In the genomic region with DNA sequence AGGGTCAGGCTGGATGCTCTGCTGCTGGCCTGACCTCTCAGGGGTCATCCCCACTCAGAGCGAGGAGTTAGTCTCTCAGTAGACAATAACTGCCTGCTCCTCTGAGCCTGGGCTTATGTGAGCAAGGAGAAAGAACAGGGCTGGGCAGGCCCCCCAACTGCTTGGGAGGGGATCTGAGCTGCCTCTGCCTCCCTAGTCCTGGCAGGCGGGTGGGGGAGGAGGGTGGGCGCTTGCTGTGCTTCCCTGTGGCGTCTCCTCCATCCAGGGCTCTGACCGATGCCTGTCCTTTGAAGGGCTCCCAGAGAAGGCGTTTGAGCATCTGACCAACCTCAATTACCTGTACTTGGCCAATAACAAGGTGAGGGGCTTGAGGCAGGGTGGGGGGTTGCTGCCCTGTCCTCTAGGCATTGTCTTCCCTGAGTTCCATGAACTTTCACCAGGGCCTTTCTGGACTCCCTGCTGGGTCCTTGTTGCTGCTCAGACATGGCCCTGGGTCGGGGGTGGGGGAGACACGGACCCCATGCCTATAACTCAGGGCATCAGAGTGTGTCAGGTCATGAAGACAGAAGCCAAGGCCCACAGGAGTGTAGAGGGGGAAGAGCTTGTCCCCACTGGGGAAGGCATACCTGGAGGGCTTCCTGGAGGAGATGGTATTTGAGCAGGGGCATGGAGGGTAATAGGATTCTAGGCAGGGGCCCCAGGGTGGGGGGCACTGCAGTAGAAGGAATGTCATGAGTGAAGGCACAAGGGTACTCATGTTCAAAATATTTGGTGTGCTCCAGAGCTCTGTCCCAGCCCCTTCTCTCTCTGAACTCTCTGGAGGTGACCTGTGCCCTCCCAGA, we compare ENCODE assay signal across 21 cellular contexts. TPM values are rescaled to one million over a fixed set of nuclear protein-coding genes. Genes with fewer than 3 reads are reported as not detected.
DNase-seq lines count a peak whose midpoint lies in the region; ATAC-seq, FAIRE-seq and TF ChIP-seq lines count a peak whose summit lies in the region.
"Had no signal": no experiment of that assay in that cellular context is flagged by ENCODE, and none has a peak within 500 bp of the region (broad histone marks: within the 10 kb centered on the region; RNA-seq: fewer than 3 reads in every experiment).

No MANE protein-coding gene starts in this region.

- WGBS in testis, 2 donors = 86 to 92% methylated on average over 4 to 8 of the region's 8 CpGs
- 85 to 97% methylated on average over 5 of the region's 8 CpGs for WGBS in thyroid gland, 2 donors

- ATAC-seq in activated CD4-positive, CD25-positive, alpha-beta regulatory T cell treated with anti-CD3 and anti-CD28 coated beads, Interleukin-2, amount 50 U/mL, for 24 hours = no peak
- ATAC-seq: pancreas had no signal

- H3K4me3 ChIP-seq in muscle layer of colon (ENCODE audit: low read depth in 1 of 2, low read length in 2 of 2) = no peak overlapping the region
- H3K4me3 ChIP-seq in testis = no peak overlapping the region
- H3K4me3 ChIP-seq in thyroid gland (replicated peaks in 1 of 3) = no peak overlapping the region
- H3K4me3 ChIP-seq: BLaER1, mucosa of descending colon, pancreas had no signal

- no peak overlapping the region for H3K4me3 Mint-ChIP-seq in glutamatergic neuron (ENCODE audit: unreplicated experiment)

- H3K9me3 ChIP-seq in muscle layer of colon (ENCODE audit: low read length) (no peaks in the 10 kb centered on the region), testis (no peaks in the 10 kb centered on the region), thyroid gland (no peaks in the 10 kb centered on the region)
- H3K9me3 ChIP-seq: BLaER1, mucosa of descending colon, pancreas had no signal

- no peaks in the 10 kb centered on the region for H3K4me1 ChIP-seq in muscle layer of colon (ENCODE audit: insufficient read depth, low read length)
- peaks cover 15% of the 10 kb centered on the region for H3K4me1 ChIP-seq in testis
- H3K4me1 ChIP-seq in thyroid gland = no peaks in the 10 kb centered on the region
- H3K4me1 ChIP-seq: BLaER1, pancreas had no signal

- no peaks in the 10 kb centered on the region for H3K27me3 ChIP-seq in muscle layer of colon (ENCODE audit: control insufficient read depth in 1 of 2, insufficient read depth in 2 of 2, low read length in 2 of 2)
- H3K27me3 ChIP-seq in testis = no peaks in the 10 kb centered on the region
- H3K27me3 ChIP-seq in thyroid gland = no peaks in the 10 kb centered on the region
- H3K27me3 ChIP-seq: BLaER1, pancreas had no signal

- no peak for FAIRE-seq in RCC 7860 (lab: Jason Lieb, UNC)
- FAIRE-seq: astrocyte, endothelial cell of umbilical vein, pancreas had no signal

- H3K36me3 ChIP-seq in muscle layer of colon (ENCODE audit: insufficient read depth, low read length) = peaks cover 26% of the 10 kb centered on the region
- H3K36me3 ChIP-seq in testis (ENCODE audit: low read depth, missing control alignments) = no peaks in the 10 kb centered on the region
- H3K36me3 ChIP-seq in thyroid gland = no peaks in the 10 kb centered on the region
- H3K36me3 ChIP-seq: BLaER1, pancreas had no signal

- TF ChIP-seq POLR2A in testis (IDR thresholded peaks at IDR 0.05) (no peak), thyroid gland (IDR thresholded peaks at IDR 0.05) (no peak)

- peaks cover 7% of the 10 kb centered on the region for H3K27me3 Mint-ChIP-seq in glutamatergic neuron (ENCODE audit: unreplicated experiment)

- H3K27ac Mint-ChIP-seq in glutamatergic neuron (ENCODE audit: unreplicated experiment) = peak overlapping the region; percentile 93

- TF ChIP-seq CTCF in glutamatergic neuron (IDR thresholded peaks at IDR 0.05; ENCODE audit: partially characterized antibody, unreplicated experiment) (no peak), testis (IDR thresholded peaks at IDR 0.05) (no peak), thyroid gland (IDR thresholded peaks at IDR 0.05) (no peak)

- intact Hi-C loops in testis (cut with DNase I; ENCODE audit: low total_unique reads) (no loop called here), thyroid gland (cut with DNase I) (no loop called here)

- H3K36me3 Mint-ChIP-seq in glutamatergic neuron (ENCODE audit: unreplicated experiment) = no peaks in the 10 kb centered on the region

- peaks cover 10% of the 10 kb centered on the region for H3K4me1 Mint-ChIP-seq in glutamatergic neuron (ENCODE audit: low read depth, unreplicated experiment)

- H3K9ac ChIP-seq in muscle layer of colon (ENCODE audit: low read length) = no peak overlapping the region
- H3K9ac ChIP-seq: BLaER1 had no signal

- DNase-seq in activated CD4-positive, CD25-positive, alpha-beta regulatory T cell treated with anti-CD3 and anti-CD28 coated beads, Interleukin-2, amount 50 U/mL, for 72 hours = peak; percentile 17
- no peak for DNase-seq in glutamatergic neuron
- DNase-seq in testis = no peak
- DNase-seq in RCC 7860 (ENCODE audit: low spot score) = no peak
- no peak for DNase-seq in SKM-1 (lab: John Stamatoyannopoulos, UW; ENCODE audit: unreplicated experiment)
- no peak for DNase-seq in thyroid gland
- DNase-seq: activated CD4-positive, alpha-beta T cell treated with anti-CD3 and anti-CD28 coated beads for 4 hours; activated naive CD4-positive, alpha-beta T cell treated with Interleukin-2 at 50 U/mL for 16 hours; foreskin fibroblast; NCI-H1092 treated with DMSO at 0.1 percent for 48 hours; OCI-M1 had no signal

- peaks cover 3% of the 10 kb centered on the region for H3K9me3 Mint-ChIP-seq in glutamatergic neuron (ENCODE audit: unreplicated experiment)

- H3K27ac ChIP-seq in muscle layer of colon (ENCODE audit: low read depth, low read length) (peak overlapping the region; percentile 29), testis (peak overlapping the region; percentile 68 to 72), thyroid gland (peak overlapping the region in 1 of 3 donors; percentile 2)
- H3K27ac ChIP-seq: BLaER1, pancreas had no signal

RNA-seq across cellular contexts. Expression of gene PODN, which starts 12.5 kb away (rescaled TPM):
- total RNA-seq in glutamatergic neuron (ENCODE audit: unreplicated experiment) (3.1 TPM), testis (100 to 1,000 TPM in 1 of 2 donors, 10 to 100 TPM in 1; 87.5 to 104 TPM), thyroid gland (100 to 1,000 TPM in 2 of 4 donors, 10 to 100 TPM in 2; 80.8 to 125 (median 101) TPM)
- 69.3 TPM for polyA plus RNA-seq in testis (ENCODE audit: insufficient read depth, low read depth, low replicate concordance)
- total RNA-seq: A172, G401, SK-MEL-5 had no signal

Comparison
In these comparisons a context has a peak if more than half of its experiments do, and no peak if none do; other contexts are left out.
1. RNA of gene PODN, which starts 12.5 kb away (total RNA-seq): 80.8 to 125 TPM in thyroid gland and 87.5 to 104 TPM in testis; 3.1 TPM in glutamatergic neuron (single experiment); every median in the first group is over 10 times any median in the second.